Comparison of ENCODE assay signal across 26 cellular contexts in genomic region chr5:76695336-76695735, GRCh38.
"Had no signal": no experiment of that assay in that cellular context is flagged by ENCODE, and none has a peak within 500 bp of the region (broad histone marks: within the 10 kb centered on the region; RNA-seq: fewer than 3 reads in every experiment).

No MANE protein-coding gene starts in this region.

- H3K4me3 ChIP-seq: esophagus muscularis mucosa, lung, mucosa of descending colon, neural progenitor cell, psoas muscle, sigmoid colon, skin epidermis, suprapubic skin, transverse colon, upper lobe of right lung, uterus had no signal

- H3K9ac ChIP-seq: neural progenitor cell had no signal

- DNase-seq: cerebellar nuclear complex; cortex of kidney; hypothalamus; left ventricle myocardium superior; mucosa of descending colon; naive B cell; psoas muscle; right cardiac atrium; sigmoid colon; stimulated activated CD4-positive, alpha-beta T cell treated with anti-CD3 and anti-CD28 coated beads, Interleukin-15, amount 100 ng/mL, for 24 hours; stimulated activated CD4-positive, alpha-beta T cell treated with anti-CD3 and anti-CD28 coated beads, Interleukin-2, amount 100 ng/mL, for 48 hours; stimulated activated naive B cell treated with anti-CD40 and anti-IgM and Interleukin-4, amounts not matched to agents 10 μg/mL and 1 μg/mL and 100 μg/mL, for 72 hours; transverse colon; upper lobe of right lung; uterus had no signal

- H3K9me3 Mint-ChIP-seq: memory B cell; naive B cell; natural killer cell treated with Interleukin-12 subunit alpha and Interleukin-12 subunit beta and Interleukin-15 and Interleukin-18, amount 100 ng/mL, for 72 hours; neural progenitor cell; stimulated activated naive B cell treated with anti-CD40 and anti-IgM and Interleukin-4, amounts not matched to agents 10 μg/mL and 1 μg/mL and 100 μg/mL, for 72 hours; stimulated activated naive CD8-positive, alpha-beta T cell treated with anti-CD3 and anti-CD28 coated beads, Interleukin-15, Interleukin-2, amounts not matched to agents 100 ng/mL and 50 ng/mL, for 24 hours had no signal

- H3K4me1 ChIP-seq: neural progenitor cell, psoas muscle, sigmoid colon, uterus had no signal

- H3K36me3 ChIP-seq: esophagus muscularis mucosa, neural progenitor cell, sigmoid colon, suprapubic skin, transverse colon, upper lobe of right lung, uterus had no signal

- H3K36me3 Mint-ChIP-seq: stimulated activated naive B cell treated with anti-CD40 and anti-IgM and Interleukin-4, amounts not matched to agents 10 μg/mL and 1 μg/mL and 100 μg/mL, for 72 hours had no signal

- H3K27me3 ChIP-seq: esophagus muscularis mucosa, neural progenitor cell, sigmoid colon, suprapubic skin, transverse colon, upper lobe of right lung, uterus had no signal

- H3K27ac ChIP-seq: esophagus muscularis mucosa, neural progenitor cell, psoas muscle, sigmoid colon, skin epidermis, suprapubic skin, transverse colon, upper lobe of right lung, uterus had no signal

- H3K4me3 Mint-ChIP-seq: memory B cell; mesothelial cell of epicardium; naive B cell; natural killer cell treated with Interleukin-12 subunit alpha and Interleukin-12 subunit beta and Interleukin-15 and Interleukin-18, amount 100 ng/mL, for 72 hours; neural progenitor cell; stimulated activated naive B cell treated with anti-CD40 and anti-IgM and Interleukin-4, amounts not matched to agents 10 μg/mL and 1 μg/mL and 100 μg/mL, for 72 hours; stimulated activated naive CD8-positive, alpha-beta T cell treated with anti-CD3 and anti-CD28 coated beads, Interleukin-15, Interleukin-2, amounts not matched to agents 100 ng/mL and 50 ng/mL, for 24 hours had no signal

- ATAC-seq: left ventricle myocardium superior; mucosa of descending colon; natural killer cell treated with Interleukin-12 subunit alpha and Interleukin-12 subunit beta and Interleukin-15 and Interleukin-18, amount 100 ng/mL, for 72 hours; psoas muscle; right cardiac atrium; stimulated activated naive B cell treated with anti-CD40 and anti-IgM and Interleukin-4, amounts not matched to agents 10 μg/mL and 1 μg/mL and 100 μg/mL, for 72 hours; upper lobe of right lung had no signal

- H3K27ac Mint-ChIP-seq: memory B cell; mesothelial cell of epicardium; naive B cell; neural progenitor cell; stimulated activated naive B cell treated with anti-CD40 and anti-IgM and Interleukin-4, amounts not matched to agents 10 μg/mL and 1 μg/mL and 100 μg/mL, for 72 hours; stimulated activated naive CD8-positive, alpha-beta T cell treated with anti-CD3 and anti-CD28 coated beads, Interleukin-15, Interleukin-2, amounts not matched to agents 100 ng/mL and 50 ng/mL, for 24 hours had no signal

- H3K4me2 ChIP-seq: neural progenitor cell had no signal

- H3K27me3 Mint-ChIP-seq: memory B cell; naive B cell; natural killer cell treated with Interleukin-12 subunit alpha and Interleukin-12 subunit beta and Interleukin-15 and Interleukin-18, amount 100 ng/mL, for 72 hours; stimulated activated naive B cell treated with anti-CD40 and anti-IgM and Interleukin-4, amounts not matched to agents 10 μg/mL and 1 μg/mL and 100 μg/mL, for 72 hours; stimulated activated naive CD8-positive, alpha-beta T cell treated with anti-CD3 and anti-CD28 coated beads, Interleukin-15, Interleukin-2, amounts not matched to agents 100 ng/mL and 50 ng/mL, for 24 hours had no signal

- H2AFZ ChIP-seq: neural progenitor cell had no signal

- H3K4me1 Mint-ChIP-seq: memory B cell; naive B cell; stimulated activated naive B cell treated with anti-CD40 and anti-IgM and Interleukin-4, amounts not matched to agents 10 μg/mL and 1 μg/mL and 100 μg/mL, for 72 hours had no signal

- FAIRE-seq: frontal cortex, keratinocyte had no signal

- H3K9me3 ChIP-seq: esophagus muscularis mucosa, mucosa of descending colon, psoas muscle, sigmoid colon, suprapubic skin, transverse colon, upper lobe of right lung, uterus had no signal
